1 cellular context compared by ENCODE assay signal in genomic region chr9:106532616-106533015, GRCh38.
TF ChIP-seq lines count a peak whose summit lies in the region.

No MANE protein-coding gene starts in this region.

TF ChIP-seq in WTC11, 78 proteins besides CTCF, POLR2A, EP300 and RAD21 (continued from another document):
- no peak for TF ChIP-seq ZBTB43 (CRISPR knock-in tag; IDR thresholded peaks at IDR 0.05)
- TF ChIP-seq MXD4 (CRISPR knock-in tag; IDR thresholded peaks at IDR 0.05; ENCODE audit: borderline replicate concordance) = no peak
- TF ChIP-seq ZNF263 (CRISPR knock-in tag; IDR thresholded peaks at IDR 0.05; ENCODE audit: low read depth) = no peak
- TF ChIP-seq ZNF121 (CRISPR knock-in tag; IDR thresholded peaks at IDR 0.05) = no peak
- TF ChIP-seq MYBL2 (CRISPR knock-in tag; IDR thresholded peaks at IDR 0.05) = no peak
- no peak for TF ChIP-seq ELF4 (CRISPR knock-in tag; IDR thresholded peaks at IDR 0.05; ENCODE audit: low read depth)
